Comparison of ENCODE assay signal across 8 cellular contexts in genomic region chr3:195635262-195635873, GRCh38. TPM values are rescaled to one million over a fixed set of nuclear protein-coding genes. Genes with fewer than 3 reads are reported as not detected.
DNase-seq lines count a peak whose midpoint lies in the region; ATAC-seq, FAIRE-seq and TF ChIP-seq lines count a peak whose summit lies in the region.
"Not testable (repeated sequence)": the region's sequence is repeated elsewhere in the genome, so short reads cannot be mapped to it uniquely, and the experiment has no call there.
"Had no signal": no experiment of that assay in that cellular context is flagged by ENCODE, and none has a peak within 500 bp of the region (broad histone marks: within the 10 kb centered on the region; RNA-seq: fewer than 3 reads in every experiment).

No MANE protein-coding gene starts in this region.

- not testable (repeated sequence) for BruUV-seq in K562 (replicated peaks; lab: Mats Ljungman, UMichigan)

- TF ChIP-seq POLR2A in K562 (conservative IDR thresholded peaks at IDR 0.05); spleen (IDR thresholded peaks at IDR 0.05): not testable (repeated sequence)

- TF ChIP-seq EP300 in K562 (IDR thresholded peaks at IDR 0.05; ENCODE audit: low read length), result not testable (repeated sequence)

- TF ChIP-seq RAD21 in K562 (CRISPR knock-in tag; conservative IDR thresholded peaks at IDR 0.05 in 1 of 2, IDR thresholded peaks at IDR 0.05 in 1 of 2), result not testable (repeated sequence)

- H4K20me1 ChIP-seq in OCI-LY1 (ENCODE audit: insufficient read depth, low read length); K562 (replicated peaks; ENCODE audit: control insufficient read depth, insufficient read depth, low read length): not testable (repeated sequence)

- H3K4me3 Mint-ChIP-seq in activated B cell treated with CpG ODN at 0.5 μM for 24 hours, result not testable (repeated sequence)

- H3K4me3 ChIP-seq in OCI-LY1 (ENCODE audit: low read depth, low read length, poor library complexity, severe bottlenecking) (peak overlapping the region; percentile 52), K562 (peak overlapping the region; percentile 50), spleen (peak overlapping the region in 3 of 8 donors; percentile 25 to 59 (median 37))
- not testable (repeated sequence) for H3K4me3 ChIP-seq in mucosa of descending colon

- not testable (repeated sequence) for H3F3A ChIP-seq in OCI-LY1 (ENCODE audit: insufficient read depth, low read length)

- peaks cover 16% of the 10 kb centered on the region for H3K4me1 Mint-ChIP-seq in activated B cell treated with CpG ODN at 0.5 μM for 24 hours

- not testable (repeated sequence) for H3K27me3 ChIP-seq in OCI-LY1 (ENCODE audit: insufficient read depth, low read length); K562 (ENCODE audit: control insufficient read depth in 2 of 2, insufficient read depth in 2 of 2, low read length in 2 of 2); spleen (replicated peaks in 1 of 7)

- H3K27me3 Mint-ChIP-seq in activated B cell treated with CpG ODN at 0.5 μM for 24 hours, result not testable (repeated sequence)

- 0% methylated on average over 5 of the region's 64 CpGs for WGBS in K562 (ENCODE audit: insufficient coverage, low coverage, missing lambda C conversion rate)
- 0 to 3% (median 1%) methylated on average over 4 to 16 of the region's 64 CpGs; no CpG with 5 or more reads in 2 of the 5 donors for WGBS in spleen, 5 donors

- H3K4me2 ChIP-seq in OCI-LY1 (ENCODE audit: low read length), result peak overlapping the region; percentile 61
- not testable (repeated sequence) for H3K4me2 ChIP-seq in K562 (ENCODE audit: insufficient read depth, low read length)

- H2AFZ ChIP-seq in OCI-LY1 (ENCODE audit: low read length); K562 (ENCODE audit: low read depth, low read length): not testable (repeated sequence)

- H3K27ac Mint-ChIP-seq in activated B cell treated with CpG ODN at 0.5 μM for 24 hours, result not testable (repeated sequence)

- POLR2A ChIA-PET in activated B cell treated with CpG ODN at 0.5 μM for 24 hours (lab: Charles Lee); K562 (lab: Yijun Ruan, JAX): not testable (repeated sequence)

- H3K9me1 ChIP-seq in K562 (ENCODE audit: control insufficient read depth, insufficient read depth, low read length), result not testable (repeated sequence)

- H3K9ac ChIP-seq in ES-I3 (ENCODE audit: low read depth, low read length) (peak overlapping the region; percentile 60; the same call in 1 of the 2 replicates), K562 (ENCODE audit: insufficient read depth in 1 of 2, low read depth in 2 of 2, low read length in 2 of 2) (peak overlapping the region in 1 of 2 experiments; percentile 71; a peak in 2 of 4 replicates)
- not testable (repeated sequence) for H3K9ac ChIP-seq in OCI-LY1 (ENCODE audit: low read length)

- H3K9me3 ChIP-seq in ES-I3 (ENCODE audit: control insufficient read depth, insufficient read depth, low read length); OCI-LY1 (ENCODE audit: low read length); K562 (replicated peaks; ENCODE audit: control insufficient read depth, insufficient read depth, low read depth, low read length); mucosa of descending colon; spleen: not testable (repeated sequence)

- peak; percentile 3 for ATAC-seq in activated B cell treated with CpG ODN at 0.5 μM for 24 hours (ENCODE audit: low read depth)
- ATAC-seq in K562, result peak; percentile 41
- peak; percentile 8 for ATAC-seq in left ventricle myocardium superior
- peak; percentile 37 for ATAC-seq in mucosa of descending colon

- CTCF ChIA-PET in activated B cell treated with CpG ODN at 0.5 μM for 24 hours (lab: Charles Lee); K562 (lab: Yijun Ruan, JAX; ENCODE audit: low intra/inter-chr PET ratio): not testable (repeated sequence)

- DNase-seq in activated B cell treated with CpG ODN at 0.5 μM for 24 hours; K562 (ENCODE audit: extremely low read depth in 1 of 4, low spot score in 3 of 4): not testable (repeated sequence)
- DNase-seq in left ventricle myocardium superior (peak; percentile 19), mucosa of descending colon (peak in 1 of 3 donors; percentile 55), spleen (peak; percentile 50)

- H3K9me3 Mint-ChIP-seq in activated B cell treated with CpG ODN at 0.5 μM for 24 hours, result not testable (repeated sequence)

- not testable (repeated sequence) for H3K79me2 ChIP-seq in OCI-LY1 (ENCODE audit: insufficient read depth, low read length)
- peaks cover 19% of the 10 kb centered on the region for H3K79me2 ChIP-seq in K562 (ENCODE audit: control insufficient read depth, insufficient read depth, low read length)

- intact Hi-C loops in activated B cell treated with CpG ODN at 0.5 μM for 24 hours (cut with micrococcal nuclease); K562 (cut with micrococcal nuclease); left ventricle myocardium superior (cut with micrococcal nuclease); mucosa of descending colon (cut with DNase I, micrococcal nuclease); spleen (cut with DNase I; ENCODE audit: low total_unique reads): not testable (repeated sequence)

- H3K36me3 Mint-ChIP-seq in activated B cell treated with CpG ODN at 0.5 μM for 24 hours (ENCODE audit: low read depth), result not testable (repeated sequence)

- H3K27ac ChIP-seq in OCI-LY1 (ENCODE audit: low read depth, low read length, poor library complexity, severe bottlenecking), result not testable (repeated sequence)
- peak overlapping the region; percentile 66; the same call in 1 of the 3 replicates for H3K27ac ChIP-seq in K562 (ENCODE audit: extremely low read depth, low read depth, low read length)
- H3K27ac ChIP-seq in spleen, result peak overlapping the region in 1 of 8 donors; percentile 51

- not testable (repeated sequence) for TF ChIP-seq CTCF in OCI-LY1 (IDR thresholded peaks at IDR 0.05; ENCODE audit: low read length); activated B cell treated with CpG ODN at 0.5 μM for 24 hours (IDR thresholded peaks at IDR 0.05); K562 (IDR thresholded peaks at IDR 0.05 in 2 of 3, conservative IDR thresholded peaks at IDR 0.05 in 1 of 3; ENCODE audit: insufficient read depth in 2 of 3, low read depth in 1 of 3, low read length in 3 of 3); mucosa of descending colon (IDR thresholded peaks at IDR 0.05); spleen (IDR thresholded peaks at IDR 0.05 in 8 of 11, conservative IDR thresholded peaks at IDR 0.05 in 3 of 11)

- in situ Hi-C loops in K562 (cut with MboI), result loop anchor here (5.0 kb wide), 1 partner anchor 317 kb away; no protein-coding TSS in a partner anchor

- not testable (repeated sequence) for H3K4me1 ChIP-seq in ES-I3 (ENCODE audit: insufficient read depth, low read length); mucosa of descending colon (ENCODE audit: low read depth); spleen
- H3K4me1 ChIP-seq in OCI-LY1 (ENCODE audit: insufficient read depth, low read length, severe bottlenecking) (peaks cover 17% of the 10 kb centered on the region), K562 (replicated peaks in 1 of 2; ENCODE audit: control insufficient read depth in 2 of 2, insufficient read depth in 2 of 2, low read length in 2 of 2) (peaks cover 0 to 16% of the 10 kb centered on the region in 2 experiments; a peak in 2 of 5 replicates)

- FAIRE-seq in K562 (lab: Jason Lieb, UNC), result not testable (repeated sequence)

- not testable (repeated sequence) for H3K36me3 ChIP-seq in ES-I3 (ENCODE audit: insufficient read depth, low read length); OCI-LY1 (ENCODE audit: insufficient read depth, low read length); mucosa of descending colon (ENCODE audit: low read depth); spleen
- H3K36me3 ChIP-seq in K562 (ENCODE audit: control insufficient read depth, insufficient read depth, low read length), result peaks cover 12% of the 10 kb centered on the region; the same call in 2 of the 3 replicates

- H3K9me2 ChIP-seq in OCI-LY1 (ENCODE audit: low read depth, low read length), result not testable (repeated sequence)

TF ChIP-seq in K562, 482 proteins besides CTCF, POLR2A, EP300 and RAD21:
- TF ChIP-seq ELF1 (tag; IDR thresholded peaks at IDR 0.05) (peak; percentile 15; the same call in 1 of the 2 replicates), RBFOX2 (IDR thresholded peaks at IDR 0.05; ENCODE audit: low read depth, low read length) (peak; percentile 48; the same call in 1 of the 2 replicates), PHF8 (IDR thresholded peaks at IDR 0.05; ENCODE audit: borderline replicate concordance, low read length) (0 out of 2 replicates have a peak, but pooled peaks have one; percentile 2), GABPA (tag; conservative IDR thresholded peaks at IDR 0.05; ENCODE audit: low read depth) (peak; percentile 56; the same call in 1 of the 2 replicates)
TF ChIP-seq in K562: peak in this region for 4; not testable (repeated sequence) for 478.

RNA-seq across cellular contexts. Expression of gene APOD, which starts 51.6 kb away (rescaled TPM):
- total RNA-seq in activated B cell treated with CpG ODN at 0.5 μM for 24 hours (0.20 and 0.35 TPM in 2 replicates), K562 (2014; rRNA removed) (not detected in 2 replicates), K562 (2014; rRNA removed; fragmentation: Illumina TruSeq; extraction: Trizol) (0.25 and 0.48 TPM in 2 replicates), K562 (2015; rRNA removed; fragmentation: Illumina TruSeq; extraction: Trizol) (0.18 TPM in 1 of 2 replicates, not detected in the other), K562 (2021) (0.33 and 0.83 TPM in 2 replicates), left ventricle myocardium superior (603 TPM), mucosa of descending colon (10 to 100 TPM in 2 of 3 donors, 1 to 10 TPM in 1; 8.7 to 73.6 (median 10.7) TPM), spleen (1 to 10 TPM; 1.9 to 6.8 (median 3.5) TPM)
- total RNA-seq in K562 (2011; cell fraction: chromatin; rRNA removed; ENCODE audit: low replicate concordance), result 0.42 and 0.58 TPM in 2 replicates
- 1.3 TPM in 2 replicates for total RNA-seq in K562 (2011; cell fraction: nucleolus; rRNA removed)
- 0.29 and 1.8 TPM in 2 replicates for total RNA-seq in K562 (2011; cell fraction: nucleoplasm; rRNA removed)
- polyA plus RNA-seq in K562 (2011; rRNA removed) (0.50 TPM in 1 of 2 replicates, not detected in the other), K562 (2014; fragmentation: Illumina TruSeq; extraction: Trizol) (0.48 and 0.54 TPM in 2 replicates), K562 (2014; fragmentation: Nextera tagmentation; extraction: Ambion mirVana) (under 1 TPM; 0.36 to 0.44 TPM), K562 (2014; rRNA removed) (0.32 TPM in 1 of 2 replicates, not detected in the other), spleen (10 to 100 TPM in 2 of 3 donors, 1 to 10 TPM in 1; 4.6 to 50.5 (median 11.0) TPM)
- polyA plus RNA-seq in K562 (2011; cell fraction: cytosol; rRNA removed), result 0.04 and 0.27 TPM in 2 replicates
- polyA plus RNA-seq in K562 (2011; cell fraction: nucleus; rRNA removed), result 0.11 and 0.21 TPM in 2 replicates
- polyA plus RNA-seq in K562 (2012), result 0.26 and 1.4 TPM in 2 replicates
- 0.36 and 0.74 TPM in 2 replicates for polyA minus RNA-seq in K562 (2011; rRNA and poly(A)+ RNA removed)
- not detected in 2 replicates for polyA minus RNA-seq in K562 (2011; cell fraction: cytosol; rRNA and poly(A)+ RNA removed)
- not detected in 2 replicates for polyA minus RNA-seq in K562 (2011; cell fraction: nucleus; rRNA and poly(A)+ RNA removed)
- total RNA-seq: activated CD8-positive, alpha-beta memory T cell treated with anti-CD3 and anti-CD28 coated beads for 36 hours had no signal
